Comparison of ENCODE assay signal across 19 cellular contexts in the genomic region with DNA sequence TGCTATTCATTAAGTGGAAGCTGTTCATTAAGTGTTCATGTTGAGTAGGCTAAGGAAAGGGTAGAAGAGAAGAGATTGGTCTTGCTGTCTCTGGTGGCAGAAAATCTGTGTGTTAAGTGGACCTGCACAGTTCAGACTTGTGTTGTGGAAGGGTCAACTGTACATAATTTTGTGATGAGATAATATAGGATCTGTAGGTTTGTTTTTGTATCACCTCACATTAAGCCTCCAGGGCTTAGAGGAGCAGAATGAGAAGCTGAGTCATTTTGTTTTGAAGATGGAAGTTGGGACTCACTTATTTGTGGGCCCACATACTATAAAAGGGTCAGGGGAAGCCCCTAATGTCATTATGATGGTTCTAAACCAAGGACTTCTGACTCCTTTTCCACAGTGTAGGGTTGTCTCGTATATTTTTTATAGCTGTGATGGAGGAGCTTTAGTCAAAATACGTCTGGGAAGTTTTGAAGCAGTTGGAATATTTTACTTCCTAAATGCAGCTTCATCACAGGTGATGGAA.
"Had no signal": no experiment of that assay in that cellular context is flagged by ENCODE, and none has a peak within 500 bp of the region (broad histone marks: within the 10 kb centered on the region; RNA-seq: fewer than 3 reads in every experiment).

No MANE protein-coding gene starts in this region.

- ATAC-seq: body of pancreas; natural killer cell treated with Interleukin-12 subunit alpha and Interleukin-12 subunit beta and Interleukin-15 and Interleukin-18, amount 100 ng/mL, for 72 hours; right cardiac atrium had no signal

- H3K27ac ChIP-seq: adrenal gland, body of pancreas, coronary artery, esophagus squamous epithelium, skin epidermis, suprapubic skin had no signal

- DNase-seq: activated B cell treated with CpG ODN at 0.5 μM for 24 hours; activated naive CD4-positive, alpha-beta T cell treated with anti-CD3 and anti-CD28 coated beads, Interleukin-2, amount 10 ng/mL, durations not matched to agents 7 days and 5 days; activated T-cell treated with anti-CD3 and anti-CD28 coated beads, Interleukin-2, amount 50 U/mL, for 1 hour; adrenal gland; body of pancreas; esophagus squamous epithelium; mesendoderm; nucleus accumbens; right cardiac atrium; stimulated activated CD4-positive, alpha-beta T cell treated with anti-CD3 and anti-CD28 coated beads, Interleukin-15, amount 100 ng/mL, for 24 hours; stimulated activated CD4-positive, alpha-beta T cell treated with anti-CD3 and anti-CD28 coated beads, Interleukin-4, amount 100 ng/mL, for 1 hour; stimulated activated naive CD4-positive, alpha-beta T cell treated with Interleukin-2 at 50 U/mL for 16 hours; T-helper 2 cell; trophoblast cell had no signal

- H3K27me3 Mint-ChIP-seq: activated B cell treated with CpG ODN at 0.5 μM for 24 hours; activated naive CD4-positive, alpha-beta T cell treated with anti-CD3 and anti-CD28 coated beads, Interleukin-2, amount 10 ng/mL, durations not matched to agents 7 days and 5 days; central memory CD8-positive, alpha-beta T cell; natural killer cell treated with Interleukin-12 subunit alpha and Interleukin-12 subunit beta and Interleukin-15 and Interleukin-18, amount 100 ng/mL, for 72 hours had no signal

- H3K27ac Mint-ChIP-seq: activated B cell treated with CpG ODN at 0.5 μM for 24 hours; activated naive CD4-positive, alpha-beta T cell treated with anti-CD3 and anti-CD28 coated beads, Interleukin-2, amount 10 ng/mL, durations not matched to agents 7 days and 5 days had no signal

- H3K4me1 Mint-ChIP-seq: activated naive CD4-positive, alpha-beta T cell treated with anti-CD3 and anti-CD28 coated beads, Interleukin-2, amount 10 ng/mL, durations not matched to agents 7 days and 5 days had no signal

- H3K9me3 Mint-ChIP-seq: activated B cell treated with CpG ODN at 0.5 μM for 24 hours; activated naive CD4-positive, alpha-beta T cell treated with anti-CD3 and anti-CD28 coated beads, Interleukin-2, amount 10 ng/mL, durations not matched to agents 7 days and 5 days; central memory CD8-positive, alpha-beta T cell; natural killer cell treated with Interleukin-12 subunit alpha and Interleukin-12 subunit beta and Interleukin-15 and Interleukin-18, amount 100 ng/mL, for 72 hours had no signal

- H3K4me3 Mint-ChIP-seq: activated B cell treated with CpG ODN at 0.5 μM for 24 hours; activated naive CD4-positive, alpha-beta T cell treated with anti-CD3 and anti-CD28 coated beads, Interleukin-2, amount 10 ng/mL, durations not matched to agents 7 days and 5 days; central memory CD8-positive, alpha-beta T cell; natural killer cell treated with Interleukin-12 subunit alpha and Interleukin-12 subunit beta and Interleukin-15 and Interleukin-18, amount 100 ng/mL, for 72 hours had no signal
